Comparison of ENCODE assay signal across 1 cellular context in genomic region chr9:32399110-32399815, GRCh38.
TF ChIP-seq lines count a peak whose summit lies in the region.

No MANE protein-coding gene starts in this region.

TF ChIP-seq in IMR-90, 13 proteins besides CTCF, POLR2A, EP300 and RAD21:
- TF ChIP-seq RCOR1 (IDR thresholded peaks at IDR 0.05; ENCODE audit: insufficient replicate concordance, low read length) (no peak), ELK1 (IDR thresholded peaks at IDR 0.05; ENCODE audit: borderline replicate concordance, low read depth, low read length) (no peak), FOS (IDR thresholded peaks at IDR 0.05; ENCODE audit: low read depth, low read length) (no peak), MAFK (IDR thresholded peaks at IDR 0.05; ENCODE audit: low read depth, low read length) (no peak), CEBPB (IDR thresholded peaks at IDR 0.05; ENCODE audit: low read depth, low read length) (no peak), MAZ (IDR thresholded peaks at IDR 0.05; ENCODE audit: borderline replicate concordance, low read depth, low read length) (no peak), SMC3 (IDR thresholded peaks at IDR 0.05; ENCODE audit: low read depth, low read length) (no peak), CHD1 (IDR thresholded peaks at IDR 0.05; ENCODE audit: low read depth, low read length) (no peak), BHLHE40 (IDR thresholded peaks at IDR 0.05; ENCODE audit: low read depth, low read length) (no peak), USF2 (IDR thresholded peaks at IDR 0.05; ENCODE audit: low read depth, low read length) (no peak), RFX5 (IDR thresholded peaks at IDR 0.05; ENCODE audit: low read depth, low read length) (no peak), MXI1 (IDR thresholded peaks at IDR 0.05; ENCODE audit: borderline replicate concordance, low read depth, low read length) (no peak), NFE2L2 (IDR thresholded peaks at IDR 0.05; ENCODE audit: low read depth, low read length) (no peak)
TF ChIP-seq in IMR-90: peak in this region for 0.
